25 cellular contexts compared by ENCODE assay signal in genomic region chr3:61688307-61688695, GRCh38.
DNase-seq lines count a peak whose midpoint lies in the region; ATAC-seq and TF ChIP-seq lines count a peak whose summit lies in the region.
"Had no signal": no experiment of that assay in that cellular context is flagged by ENCODE, and none has a peak within 500 bp of the region (broad histone marks: within the 10 kb centered on the region; RNA-seq: fewer than 3 reads in every experiment).

No MANE protein-coding gene starts in this region.

- H3K9ac ChIP-seq in neural cell (ENCODE audit: low read length) = peak overlapping the region; percentile 40

- H3K79me2 ChIP-seq in neural cell (replicated peaks; ENCODE audit: insufficient read depth, low read length) = no peaks in the 10 kb centered on the region

- TF ChIP-seq EP300 in neural cell (conservative IDR thresholded peaks at IDR 0.05; ENCODE audit: poor library complexity, severe bottlenecking) = peak; percentile 23

- no peak for ATAC-seq in CD4-positive, alpha-beta T cell (ENCODE audit: poor library complexity)
- ATAC-seq: activated CD8-positive, alpha-beta memory T cell treated with anti-CD3 and anti-CD28 coated beads, Interleukin-2, amount 10 ng/mL, durations not matched to agents 7 days and 5 days; natural killer cell treated with Interleukin-12 subunit alpha and Interleukin-12 subunit beta and Interleukin-15 and Interleukin-18, amount 100 ng/mL, for 72 hours; stimulated activated naive B cell treated with anti-CD40 and anti-IgM and Interleukin-4, amounts not matched to agents 10 μg/mL and 1 μg/mL and 100 μg/mL, for 72 hours had no signal

- H4K20me1 ChIP-seq in neural cell (ENCODE audit: insufficient read depth) = no peaks in the 10 kb centered on the region

- H3K27ac ChIP-seq in RWPE1 (peak overlapping the region; percentile 56), right atrium auricular region (peak overlapping the region; percentile 36 to 67), neural cell (ENCODE audit: low read length) (peak overlapping the region; percentile 67)
- H3K27ac ChIP-seq in CD4-positive, alpha-beta T cell (ENCODE audit: low read depth, low read length) = no peak overlapping the region
- H3K27ac ChIP-seq: adrenal gland, esophagus squamous epithelium, SJCRH30 had no signal

- H2AFZ ChIP-seq in neural cell (ENCODE audit: low read depth, low read length) = no peak overlapping the region

- H3K27me3 ChIP-seq in right atrium auricular region = no peaks in the 10 kb centered on the region
- H3K27me3 ChIP-seq in neural cell (ENCODE audit: insufficient read depth, low read depth, low read length) = no peaks in the 10 kb centered on the region
- no peaks in the 10 kb centered on the region for H3K27me3 ChIP-seq in CD4-positive, alpha-beta T cell (ENCODE audit: control insufficient read depth, insufficient read depth, low read length)
- H3K27me3 ChIP-seq: adrenal gland, SJCRH30 had no signal

- CTCF ChIA-PET in RWPE1 (lab: Yijun Ruan, JAX) = interaction anchor here (0.6 kb wide), 1 partner anchor 1897 kb away, joined by 6 read pairs; no protein-coding TSS in a partner anchor
- CTCF ChIA-PET in CD4-positive, alpha-beta T cell (lab: Charles Lee) = no interaction called here

- peak; percentile 49 for TF ChIP-seq RAD21 in neural cell (conservative IDR thresholded peaks at IDR 0.05)

- H3K4me3 ChIP-seq in right atrium auricular region = no peak overlapping the region
- H3K4me3 ChIP-seq in neural cell (ENCODE audit: low read length) = peak overlapping the region; percentile 51
- H3K4me3 ChIP-seq: adrenal gland, esophagus squamous epithelium, SJCRH30 had no signal

- intact Hi-C loops in CD4-positive, alpha-beta T cell (cut with DNase I, micrococcal nuclease) = no loop called here

- H3K4me1 ChIP-seq in right atrium auricular region = peaks cover 0 to 33% of the 10 kb centered on the region in 2 donors
- H3K4me1 ChIP-seq: SJCRH30 had no signal

- H3K9me3 Mint-ChIP-seq in chondrocyte (ENCODE audit: low read depth) = no peaks in the 10 kb centered on the region
- no peaks in the 10 kb centered on the region for H3K9me3 Mint-ChIP-seq in CD4-positive, alpha-beta T cell
- H3K9me3 Mint-ChIP-seq: stimulated activated naive B cell treated with anti-CD40 and anti-IgM and Interleukin-4, amounts not matched to agents 10 μg/mL and 1 μg/mL and 100 μg/mL, for 72 hours; T-helper 2 cell treated with Interferon-gamma antibody and Interleukin-4, amounts not matched to agents 5 μg/mL and 100 μg/mL, for 36 hours had no signal

- no peak overlapping the region for H3K27ac Mint-ChIP-seq in chondrocyte (ENCODE audit: unreplicated experiment)
- no peak overlapping the region for H3K27ac Mint-ChIP-seq in CD4-positive, alpha-beta T cell
- H3K27ac Mint-ChIP-seq: activated CD8-positive, alpha-beta memory T cell treated with anti-CD3 and anti-CD28 coated beads, Interleukin-2, amount 10 ng/mL, durations not matched to agents 7 days and 5 days; CD4-positive, alpha-beta memory T cell; natural killer cell treated with Interleukin-12 subunit alpha and Interleukin-12 subunit beta and Interleukin-15 and Interleukin-18, amount 100 ng/mL, for 72 hours; stimulated activated naive B cell treated with anti-CD40 and anti-IgM and Interleukin-4, amounts not matched to agents 10 μg/mL and 1 μg/mL and 100 μg/mL, for 72 hours; T-helper 2 cell treated with Interferon-gamma antibody and Interleukin-4, amounts not matched to agents 5 μg/mL and 100 μg/mL, for 36 hours had no signal

- no peaks in the 10 kb centered on the region for H3K27me3 Mint-ChIP-seq in chondrocyte (ENCODE audit: low read depth)
- no peaks in the 10 kb centered on the region for H3K27me3 Mint-ChIP-seq in CD4-positive, alpha-beta T cell
- H3K27me3 Mint-ChIP-seq: activated CD8-positive, alpha-beta memory T cell treated with anti-CD3 and anti-CD28 coated beads, Interleukin-2, amount 10 ng/mL, durations not matched to agents 7 days and 5 days; stimulated activated naive B cell treated with anti-CD40 and anti-IgM and Interleukin-4, amounts not matched to agents 10 μg/mL and 1 μg/mL and 100 μg/mL, for 72 hours had no signal

- in situ Hi-C loops in G401 (cut with HindIII; ENCODE audit: low sequenced_read_pairs) = no loop called here

- peaks cover 2% of the 10 kb centered on the region for H3F3A ChIP-seq in neural cell (ENCODE audit: insufficient read depth, low read length, poor library complexity, severe bottlenecking)

- H3K4me2 ChIP-seq in neural cell (ENCODE audit: low read length) = peak overlapping the region; percentile 40

- H3K4me1 Mint-ChIP-seq in chondrocyte (ENCODE audit: low read depth) = peaks cover 25% of the 10 kb centered on the region
- no peaks in the 10 kb centered on the region for H3K4me1 Mint-ChIP-seq in CD4-positive, alpha-beta T cell (ENCODE audit: low read depth)
- H3K4me1 Mint-ChIP-seq: activated CD8-positive, alpha-beta memory T cell treated with anti-CD3 and anti-CD28 coated beads, Interleukin-2, amount 10 ng/mL, durations not matched to agents 7 days and 5 days; CD4-positive, alpha-beta memory T cell; stimulated activated naive B cell treated with anti-CD40 and anti-IgM and Interleukin-4, amounts not matched to agents 10 μg/mL and 1 μg/mL and 100 μg/mL, for 72 hours had no signal

- POLR2A ChIA-PET in RWPE1 (lab: Yijun Ruan, JAX; ENCODE audit: low non-redundant PET) = no interaction called here
- POLR2A ChIA-PET in CD4-positive, alpha-beta T cell (lab: Charles Lee) = no interaction called here

- H3K9me3 ChIP-seq in right atrium auricular region (no peaks in the 10 kb centered on the region), neural cell (ENCODE audit: low read length) (no peaks in the 10 kb centered on the region)
- no peaks in the 10 kb centered on the region for H3K9me3 ChIP-seq in CD4-positive, alpha-beta T cell (ENCODE audit: control insufficient read depth, low read length)
- H3K9me3 ChIP-seq: adrenal gland, esophagus squamous epithelium, SJCRH30 had no signal

- no peaks in the 10 kb centered on the region for H3K9me2 ChIP-seq in neural cell (ENCODE audit: insufficient read depth, low read length)

- TF ChIP-seq CTCF in RWPE1 (conservative IDR thresholded peaks at IDR 0.05; ENCODE audit: low read depth) (no peak), right atrium auricular region (IDR thresholded peaks at IDR 0.05) (no peak), neural cell (IDR thresholded peaks at IDR 0.05; ENCODE audit: poor library complexity, severe bottlenecking) (peak; percentile 12), chondrocyte (IDR thresholded peaks at IDR 0.05) (no peak)
- TF ChIP-seq CTCF in CD4-positive, alpha-beta T cell (IDR thresholded peaks at IDR 0.05) = no peak

- H3K4me3 Mint-ChIP-seq in chondrocyte (ENCODE audit: unreplicated experiment) = no peak overlapping the region
- no peak overlapping the region for H3K4me3 Mint-ChIP-seq in CD4-positive, alpha-beta T cell
- H3K4me3 Mint-ChIP-seq: activated CD8-positive, alpha-beta memory T cell treated with anti-CD3 and anti-CD28 coated beads, Interleukin-2, amount 10 ng/mL, durations not matched to agents 7 days and 5 days; CD4-positive, alpha-beta memory T cell; natural killer cell treated with Interleukin-12 subunit alpha and Interleukin-12 subunit beta and Interleukin-15 and Interleukin-18, amount 100 ng/mL, for 72 hours; stimulated activated naive B cell treated with anti-CD40 and anti-IgM and Interleukin-4, amounts not matched to agents 10 μg/mL and 1 μg/mL and 100 μg/mL, for 72 hours; T-helper 2 cell treated with Interferon-gamma antibody and Interleukin-4, amounts not matched to agents 5 μg/mL and 100 μg/mL, for 36 hours had no signal

- peak; percentile 41 for DNase-seq in G401 (ENCODE audit: low spot score)
- DNase-seq in RWPE1 (ENCODE audit: low spot score) = no peak
- no peak for DNase-seq in right atrium auricular region (ENCODE audit: low spot score)
- DNase-seq in chondrocyte (ENCODE audit: low spot score) = no peak
- DNase-seq in CD4-positive, alpha-beta T cell = no peak
- DNase-seq in activated naive CD4-positive, alpha-beta T cell treated with anti-CD3 and anti-CD28 coated beads, Interleukin-2, amount 50 U/mL, for 16 hours = no peak
- no peak for DNase-seq in putamen (ENCODE audit: low spot score)
- DNase-seq: activated CD8-positive, alpha-beta memory T cell treated with anti-CD3 and anti-CD28 coated beads, Interleukin-2, amount 10 ng/mL, durations not matched to agents 7 days and 5 days; activated effector memory CD4-positive, alpha-beta T cell treated with Interleukin-2 at 50 U/mL for 16 hours; caudate nucleus; CD4-positive, alpha-beta memory T cell; DMS79; esophagus squamous epithelium; H7; KBM-7; NCI-H2081; NCI-H526; OCI-M1; SJCRH30; stimulated activated naive B cell treated with anti-CD40 and anti-IgM and Interleukin-4, amounts not matched to agents 10 μg/mL and 1 μg/mL and 100 μg/mL, for 72 hours; trophoblast cell had no signal

- no peaks in the 10 kb centered on the region for H3K36me3 Mint-ChIP-seq in chondrocyte (ENCODE audit: low read depth)
- no peaks in the 10 kb centered on the region for H3K36me3 Mint-ChIP-seq in CD4-positive, alpha-beta T cell (ENCODE audit: low read depth)
- H3K36me3 Mint-ChIP-seq: activated CD8-positive, alpha-beta memory T cell treated with anti-CD3 and anti-CD28 coated beads, Interleukin-2, amount 10 ng/mL, durations not matched to agents 7 days and 5 days; CD4-positive, alpha-beta memory T cell; natural killer cell treated with Interleukin-12 subunit alpha and Interleukin-12 subunit beta and Interleukin-15 and Interleukin-18, amount 100 ng/mL, for 72 hours; stimulated activated naive B cell treated with anti-CD40 and anti-IgM and Interleukin-4, amounts not matched to agents 10 μg/mL and 1 μg/mL and 100 μg/mL, for 72 hours had no signal

- H3K36me3 ChIP-seq in right atrium auricular region (no peaks in the 10 kb centered on the region), neural cell (ENCODE audit: insufficient read depth, low read length) (no peaks in the 10 kb centered on the region)
- H3K36me3 ChIP-seq: adrenal gland, esophagus squamous epithelium, SJCRH30 had no signal
